8 cellular contexts compared by ENCODE assay signal in the genomic region with DNA sequence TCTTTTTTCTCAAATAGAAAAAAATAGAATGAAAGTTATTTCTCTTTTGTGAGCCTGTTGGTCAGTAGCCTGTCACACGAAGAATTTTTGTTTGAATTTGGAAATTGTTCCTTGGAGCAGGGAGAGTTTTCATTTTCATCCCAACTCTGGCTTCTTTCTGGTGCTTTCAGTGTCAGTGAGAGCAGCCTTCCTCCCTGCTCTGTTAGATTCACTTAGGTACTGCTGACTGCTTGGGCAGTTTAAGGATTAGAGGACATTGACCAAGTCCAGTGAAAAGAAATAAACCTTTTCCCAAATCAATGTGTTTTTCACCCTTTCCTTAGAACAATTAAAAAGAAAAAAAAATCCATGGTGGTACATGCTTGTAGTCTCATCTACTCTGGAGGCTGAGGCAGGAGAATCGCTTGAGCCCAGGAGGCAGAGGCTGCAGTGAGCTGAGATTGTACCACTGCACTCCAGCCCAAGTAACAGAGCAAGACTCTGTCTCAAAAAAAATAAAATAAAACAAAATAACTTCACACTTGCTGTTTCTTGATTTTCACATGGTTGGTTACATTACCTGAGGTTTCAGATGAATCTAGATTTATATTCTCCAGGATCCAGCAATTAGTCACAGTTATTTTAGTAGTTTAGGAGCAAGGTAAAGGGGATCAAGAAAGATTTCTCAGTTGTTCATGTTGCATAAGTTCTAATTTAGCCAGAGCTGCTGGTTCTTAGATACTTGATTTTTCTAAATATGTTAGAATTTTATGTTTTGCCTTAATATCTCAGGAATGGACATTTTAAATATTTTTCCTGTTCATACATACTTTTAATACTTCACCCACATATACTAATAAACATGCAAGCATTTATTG.
DNase-seq lines count a peak whose midpoint lies in the region; ATAC-seq and TF ChIP-seq lines count a peak whose summit lies in the region.

No MANE protein-coding gene starts in this region.

- H3K36me3 Mint-ChIP-seq in T-helper 2 cell treated with Interferon-gamma antibody and Interleukin-4, amounts not matched to agents 5 μg/mL and 100 μg/mL, for 36 hours (ENCODE audit: low read depth), result peaks cover 12% of the 10 kb centered on the region
- H3K36me3 Mint-ChIP-seq in neural progenitor cell, result no peaks in the 10 kb centered on the region

- in situ Hi-C loops in HAP-1 (cut with MboI; ENCODE audit: low sequenced_read_pairs), result no loop called here

- H3K27me3 Mint-ChIP-seq in T-helper 2 cell treated with Interferon-gamma antibody and Interleukin-4, amounts not matched to agents 5 μg/mL and 100 μg/mL, for 36 hours (ENCODE audit: low read depth), result no peaks in the 10 kb centered on the region
- no peaks in the 10 kb centered on the region for H3K27me3 Mint-ChIP-seq in neural progenitor cell (ENCODE audit: insufficient read depth, low read depth)

- no peak for DNase-seq in T-helper 2 cell treated with Interferon-gamma antibody and Interleukin-4, amounts not matched to agents 5 μg/mL and 100 μg/mL, for 36 hours (ENCODE audit: low spot score)
- DNase-seq in neural progenitor cell (ENCODE audit: low spot score) (no peak), caudate nucleus (lab: John Stamatoyannopoulos, UW) (no peak), HAP-1 (ENCODE audit: low spot score in 2 of 2) (no peak), NCI-H1105 (lab: John Stamatoyannopoulos, UW) (no peak)

- H3K27me3 ChIP-seq in neural progenitor cell (no peaks in the 10 kb centered on the region), HAP-1 (ENCODE audit: low read depth) (no peaks in the 10 kb centered on the region)

- H3F3A ChIP-seq in neural progenitor cell (ENCODE audit: low read depth), result peaks cover 22% of the 10 kb centered on the region

- peak overlapping the region; percentile 54 for H3K27ac ChIP-seq in neural progenitor cell
- no peak overlapping the region for H3K27ac ChIP-seq in caudate nucleus (ENCODE audit: low read depth, low read length)

- no peak overlapping the region for H2AFZ ChIP-seq in neural progenitor cell (replicated peaks)

- H4K20me1 ChIP-seq in neural progenitor cell (ENCODE audit: low read depth), result no peaks in the 10 kb centered on the region

- H3K27ac Mint-ChIP-seq in T-helper 2 cell treated with Interferon-gamma antibody and Interleukin-4, amounts not matched to agents 5 μg/mL and 100 μg/mL, for 36 hours, result peak overlapping the region; percentile 97
- H3K27ac Mint-ChIP-seq in neural progenitor cell, result no peak overlapping the region

- H3K4me2 ChIP-seq in neural progenitor cell, result no peak overlapping the region

- no peak overlapping the region for H3K9ac ChIP-seq in neural progenitor cell

- H3K4me1 Mint-ChIP-seq in T-helper 2 cell treated with Interferon-gamma antibody and Interleukin-4, amounts not matched to agents 5 μg/mL and 100 μg/mL, for 36 hours (ENCODE audit: low read depth), result peaks cover 58% of the 10 kb centered on the region
- H3K4me1 Mint-ChIP-seq in neural progenitor cell, result no peaks in the 10 kb centered on the region

- peaks cover 7% of the 10 kb centered on the region for H3K9me3 Mint-ChIP-seq in T-helper 2 cell treated with Interferon-gamma antibody and Interleukin-4, amounts not matched to agents 5 μg/mL and 100 μg/mL, for 36 hours
- H3K9me3 Mint-ChIP-seq in neural progenitor cell, result peaks cover 5% of the 10 kb centered on the region

- TF ChIP-seq CTCF in neural progenitor cell (IDR thresholded peaks at IDR 0.05), result no peak

- peaks cover 100% of the 10 kb centered on the region for H3K79me2 ChIP-seq in neural progenitor cell (ENCODE audit: low read depth)

- H3K9me3 ChIP-seq in neural progenitor cell (ENCODE audit: low read depth), result no peaks in the 10 kb centered on the region
- H3K9me3 ChIP-seq in HAP-1, result no peaks in the 10 kb centered on the region

- ATAC-seq in GM18519 (IDR thresholded peaks at IDR 0.05; ENCODE audit: low FRiP score, unreplicated experiment), result peak; percentile 8
- peak; percentile 18 for ATAC-seq in HG02973 (IDR thresholded peaks at IDR 0.05; ENCODE audit: unreplicated experiment)
- ATAC-seq in GM19023 (IDR thresholded peaks at IDR 0.05; ENCODE audit: unreplicated experiment), result no peak

- no peaks in the 10 kb centered on the region for H3K36me3 ChIP-seq in neural progenitor cell
- H3K36me3 ChIP-seq in HAP-1 (replicated peaks), result no peaks in the 10 kb centered on the region

- H3K4me1 ChIP-seq in neural progenitor cell, result peaks cover 49% of the 10 kb centered on the region
- peaks cover 66% of the 10 kb centered on the region for H3K4me1 ChIP-seq in HAP-1

- H3K4me3 ChIP-seq in neural progenitor cell (no peak overlapping the region), HAP-1 (no peak overlapping the region)

- peak overlapping the region; percentile 89 for H3K4me3 Mint-ChIP-seq in T-helper 2 cell treated with Interferon-gamma antibody and Interleukin-4, amounts not matched to agents 5 μg/mL and 100 μg/mL, for 36 hours
- no peak overlapping the region for H3K4me3 Mint-ChIP-seq in neural progenitor cell
